In the genomic region with DNA sequence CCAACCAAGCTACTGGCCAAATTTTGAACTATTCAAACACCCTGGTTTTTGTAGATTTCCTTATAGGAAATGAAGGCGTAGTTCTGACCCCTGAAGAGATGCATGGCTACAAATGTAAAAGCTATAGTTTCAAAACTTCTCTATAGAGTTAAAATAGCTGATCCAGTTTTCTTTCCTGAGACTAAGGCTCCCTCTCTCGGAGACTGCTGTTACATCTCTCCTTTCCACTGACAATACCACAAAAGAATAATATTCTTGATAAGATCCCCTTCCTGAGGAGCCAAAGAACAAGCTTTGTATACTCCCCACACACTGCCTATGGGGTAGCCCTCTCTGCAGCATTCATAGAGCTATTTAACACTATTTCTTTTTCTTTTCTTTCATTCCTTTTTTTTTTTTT, we compare ENCODE assay signal across 1 cellular context.
TF ChIP-seq lines count a peak whose summit lies in the region.

No MANE protein-coding gene starts in this region.

TF ChIP-seq in H1, 55 proteins besides CTCF, POLR2A, EP300 and RAD21:
- TF ChIP-seq JUN (IDR thresholded peaks at IDR 0.05; ENCODE audit: low read depth, low read length): no peak
- no peak for TF ChIP-seq TCF12 (IDR thresholded peaks at IDR 0.05; ENCODE audit: low read depth, low read length)
- no peak for TF ChIP-seq PHF8 (conservative IDR thresholded peaks at IDR 0.05; ENCODE audit: low read depth, low read length)
- no peak for TF ChIP-seq JUND (IDR thresholded peaks at IDR 0.05; ENCODE audit: low read length)
- TF ChIP-seq KDM5A (IDR thresholded peaks at IDR 0.05; ENCODE audit: low read length): no peak
- TF ChIP-seq SRF (IDR thresholded peaks at IDR 0.05; ENCODE audit: low read depth, low read length): no peak
- TF ChIP-seq SIN3A (conservative IDR thresholded peaks at IDR 0.05 in 1 of 2, IDR thresholded peaks at IDR 0.05 in 1 of 2; ENCODE audit: low read depth in 1 of 2, low read length in 2 of 2): no peak
- TF ChIP-seq CBX5 (IDR thresholded peaks at IDR 0.05; ENCODE audit: low read depth, low read length): no peak
- TF ChIP-seq SUZ12 (IDR thresholded peaks at IDR 0.05; ENCODE audit: low read length): no peak
- no peak for TF ChIP-seq EGR1 (IDR thresholded peaks at IDR 0.05; ENCODE audit: borderline replicate concordance, low read depth, low read length)
TF ChIP-seq in H1: peak in this region for 0.
